In genomic region chr10:74825371-74826141, GRCh38 we compare ENCODE assay signal across 8 cellular contexts. TPM values are rescaled to one million over a fixed set of nuclear protein-coding genes. Genes with fewer than 3 reads are reported as not detected.
A peak's percentile ranks its signal among the peaks of the same experiment; 100 is the strongest.
DNase-seq lines count a peak whose midpoint lies in the region; ATAC-seq and TF ChIP-seq lines count a peak whose summit lies in the region.

No MANE protein-coding gene starts in this region.

- no peaks in the 10 kb centered on the region for H3K27me3 Mint-ChIP-seq in stimulated activated naive CD8-positive, alpha-beta T cell treated with anti-CD3 and anti-CD28 coated beads, Interleukin-15, Interleukin-2, amounts not matched to agents 100 ng/mL and 50 ng/mL, for 24 hours
- H3K27me3 Mint-ChIP-seq in activated B cell treated with CpG ODN at 0.5 μM for 24 hours, result no peaks in the 10 kb centered on the region

- H3K4me3 Mint-ChIP-seq in stimulated activated naive CD8-positive, alpha-beta T cell treated with anti-CD3 and anti-CD28 coated beads, Interleukin-15, Interleukin-2, amounts not matched to agents 100 ng/mL and 50 ng/mL, for 24 hours, result peak overlapping the region; percentile 86
- peak overlapping the region; percentile 88 for H3K4me3 Mint-ChIP-seq in activated B cell treated with CpG ODN at 0.5 μM for 24 hours

- ATAC-seq in stimulated activated naive CD8-positive, alpha-beta T cell treated with anti-CD3 and anti-CD28 coated beads, Interleukin-15, Interleukin-2, amounts not matched to agents 100 U/mL and 50 U/mL, for 24 hours, result no peak
- no peak for ATAC-seq in activated B cell treated with CpG ODN at 0.5 μM for 24 hours (ENCODE audit: low read depth)

- no peaks in the 10 kb centered on the region for H3K36me3 Mint-ChIP-seq in stimulated activated naive CD8-positive, alpha-beta T cell treated with anti-CD3 and anti-CD28 coated beads, Interleukin-15, Interleukin-2, amounts not matched to agents 100 ng/mL and 50 ng/mL, for 24 hours (ENCODE audit: low read depth)
- H3K36me3 Mint-ChIP-seq in activated B cell treated with CpG ODN at 0.5 μM for 24 hours (ENCODE audit: low read depth), result peaks cover 1% of the 10 kb centered on the region

- peaks cover 57% of the 10 kb centered on the region for H3K4me1 Mint-ChIP-seq in stimulated activated naive CD8-positive, alpha-beta T cell treated with anti-CD3 and anti-CD28 coated beads, Interleukin-15, Interleukin-2, amounts not matched to agents 100 ng/mL and 50 ng/mL, for 24 hours (ENCODE audit: low read depth)
- H3K4me1 Mint-ChIP-seq in activated B cell treated with CpG ODN at 0.5 μM for 24 hours, result peaks cover 40% of the 10 kb centered on the region

- CTCF ChIA-PET in activated B cell treated with CpG ODN at 0.5 μM for 24 hours (lab: Charles Lee), result no interaction called here

- POLR2A ChIA-PET in activated B cell treated with CpG ODN at 0.5 μM for 24 hours (lab: Charles Lee), result interaction anchor here (0.6 to 2.8 kb wide), 30 partner anchors 10 to 1412 kb away, joined by 3 to 72 read pairs (median 4); partner anchors contain the start of gene SAMD8

- H3K27ac Mint-ChIP-seq in stimulated activated naive CD8-positive, alpha-beta T cell treated with anti-CD3 and anti-CD28 coated beads, Interleukin-15, Interleukin-2, amounts not matched to agents 100 ng/mL and 50 ng/mL, for 24 hours, result peak overlapping the region; percentile 96
- H3K27ac Mint-ChIP-seq in activated B cell treated with CpG ODN at 0.5 μM for 24 hours, result peak overlapping the region; percentile 96

- DNase-seq in stimulated activated naive CD8-positive, alpha-beta T cell treated with anti-CD3 and anti-CD28 coated beads, Interleukin-15, Interleukin-2, amounts not matched to agents 100 U/mL and 50 U/mL, for 24 hours, result no peak
- DNase-seq in HuH-7.5 (ENCODE audit: low spot score), result peak; percentile 58
- peak; percentile 64 for DNase-seq in activated B cell treated with CpG ODN at 0.5 μM for 24 hours
- DNase-seq in effector CD4-positive, alpha-beta T cell, result peak; percentile 40
- peak; percentile 92 for DNase-seq in mesenteric fat pad (ENCODE audit: low spot score)
- peak; percentile 43 to 87 (median 70) for DNase-seq in stimulated activated naive CD4-positive, alpha-beta T cell (lab: John Stamatoyannopoulos, UW)
- no peak for DNase-seq in inferior parietal cortex (ENCODE audit: extremely low spot score)

- TF ChIP-seq CTCF in activated B cell treated with CpG ODN at 0.5 μM for 24 hours (IDR thresholded peaks at IDR 0.05), result no peak

- no peaks in the 10 kb centered on the region for H3K9me3 Mint-ChIP-seq in stimulated activated naive CD8-positive, alpha-beta T cell treated with anti-CD3 and anti-CD28 coated beads, Interleukin-15, Interleukin-2, amounts not matched to agents 100 ng/mL and 50 ng/mL, for 24 hours
- H3K9me3 Mint-ChIP-seq in activated B cell treated with CpG ODN at 0.5 μM for 24 hours, result no peaks in the 10 kb centered on the region

- intact Hi-C loops in activated B cell treated with CpG ODN at 0.5 μM for 24 hours (cut with micrococcal nuclease), result loop anchor here (1.0 to 10.0 kb wide), 16 partner anchors 29 to 1331 kb away; partner anchors contain the start of genes ADK, CAMK2G, PPP3CB and SAMD8

RNA-seq across cellular contexts. Expression of gene KAT6B, which starts 0.8 kb away (rescaled TPM):
- total RNA-seq in activated B cell treated with CpG ODN at 0.5 μM for 24 hours, result 39.6 and 45.2 TPM in 2 replicates
- 28.8 TPM for total RNA-seq in mesenteric fat pad

Comparison
In these comparisons a context has a peak if more than half of its experiments do, and no peak if none do; other contexts are left out.
1. DNase-seq: peak in HuH-7.5 (single experiment), activated B cell treated with CpG ODN at 0.5 μM for 24 hours (single experiment), effector CD4-positive, alpha-beta T cell (single experiment), mesenteric fat pad (single experiment) and stimulated activated naive CD4-positive, alpha-beta T cell (6 of 6); none in stimulated activated naive CD8-positive, alpha-beta T cell treated with anti-CD3 and anti-CD28 coated beads, Interleukin-15, Interleukin-2, amounts not matched to agents 100 U/mL and 50 U/mL, for 24 hours (single experiment) and inferior parietal cortex (single experiment).